In genomic region chr15:35195649-35196048, GRCh38 we compare ENCODE assay signal across 25 cellular contexts.
"Had no signal": no experiment of that assay in that cellular context is flagged by ENCODE, and none has a peak within 500 bp of the region (broad histone marks: within the 10 kb centered on the region; RNA-seq: fewer than 3 reads in every experiment).

No MANE protein-coding gene starts in this region.

- H3K36me3 ChIP-seq: cardiac muscle cell, SJSA1 had no signal

- H3K9me3 ChIP-seq: SJSA1 had no signal

- H3K4me3 ChIP-seq: cardiac muscle cell, SJSA1 had no signal

- H3K27me3 ChIP-seq: cardiac muscle cell, SJSA1 had no signal

- DNase-seq: activated B cell treated with CpG ODN at 0.5 μM for 24 hours; activated CD4-positive, alpha-beta memory T cell treated with anti-CD3 and anti-CD28 coated beads for 36 hours; activated CD4-positive, alpha-beta T cell treated with anti-CD3 and anti-CD28 coated beads, Interleukin-2, amount 10 ng/mL, durations not matched to agents 7 days and 5 days; activated CD8-positive, alpha-beta memory T cell treated with anti-CD3 and anti-CD28 coated beads for 24 hours; activated gamma-delta T cell; activated naive CD4-positive, alpha-beta T cell treated with anti-CD3 and anti-CD28 coated beads for 36 hours; activated T-cell treated with anti-CD3 and anti-CD28 coated beads, Interleukin-2, amount 50 U/mL, for 4 hours; amygdala; Kasumi-1; NCI-H1048; NCI-H146; NCI-H187 treated with DMSO at 0.1 percent for 48 hours; NCI-H2081 treated with DMSO at 0.1 percent for 48 hours; NCI-H2227 treated with DMSO at 0.1 percent for 48 hours; NCI-H446 treated with DMSO at 0.1 percent for 48 hours; NCI-H524 treated with DMSO at 0.1 percent for 48 hours; NCI-H748 treated with DMSO at 0.1 percent for 48 hours; RPMI8226 had no signal

- H3K4me1 Mint-ChIP-seq: activated B cell treated with CpG ODN at 0.5 μM for 24 hours; activated CD4-positive, alpha-beta T cell treated with anti-CD3 and anti-CD28 coated beads, Interleukin-2, amount 10 ng/mL, durations not matched to agents 7 days and 5 days; brain had no signal

- H3K27me3 Mint-ChIP-seq: activated B cell treated with CpG ODN at 0.5 μM for 24 hours; activated CD4-positive, alpha-beta memory T cell treated with anti-CD3 and anti-CD28 coated beads for 36 hours; activated naive CD8-positive, alpha-beta T cell; brain had no signal

- H3K36me3 Mint-ChIP-seq: brain had no signal

- H3K27ac Mint-ChIP-seq: activated B cell treated with CpG ODN at 0.5 μM for 24 hours; activated CD4-positive, alpha-beta memory T cell treated with anti-CD3 and anti-CD28 coated beads for 36 hours; activated CD4-positive, alpha-beta T cell treated with anti-CD3 and anti-CD28 coated beads, Interleukin-2, amount 10 ng/mL, durations not matched to agents 7 days and 5 days; activated naive CD4-positive, alpha-beta T cell treated with anti-CD3 and anti-CD28 coated beads for 36 hours; activated naive CD8-positive, alpha-beta T cell; T-helper 1 cell treated with Interleukin-12 subunit alpha and Interleukin-12 subunit beta and Interleukin-4 antibody, amounts not matched to agents 30 μg/mL and 1 μg/mL, for 36 hours had no signal

- H3K27ac ChIP-seq: cardiac muscle cell, SJSA1 had no signal

- H3K4me3 Mint-ChIP-seq: activated B cell treated with CpG ODN at 0.5 μM for 24 hours; activated CD4-positive, alpha-beta memory T cell treated with anti-CD3 and anti-CD28 coated beads for 36 hours; activated CD4-positive, alpha-beta T cell treated with anti-CD3 and anti-CD28 coated beads, Interleukin-2, amount 10 ng/mL, durations not matched to agents 7 days and 5 days; activated naive CD4-positive, alpha-beta T cell treated with anti-CD3 and anti-CD28 coated beads for 36 hours; activated naive CD8-positive, alpha-beta T cell; activated T-cell treated with anti-CD3 and anti-CD28 coated beads, Interleukin-2, amount 50 U/mL, for 4 hours; brain; T-helper 1 cell treated with Interleukin-12 subunit alpha and Interleukin-12 subunit beta and Interleukin-4 antibody, amounts not matched to agents 30 μg/mL and 1 μg/mL, for 36 hours had no signal

- H3K4me1 ChIP-seq: SJSA1 had no signal

- ATAC-seq: activated T-cell treated with anti-CD3 and anti-CD28 coated beads, Interleukin-2, amount 50 U/mL, for 4 hours; Panc1; Right ventricle myocardium inferior had no signal
